ENCODE assay signal across 2 cellular contexts in the genomic region with DNA sequence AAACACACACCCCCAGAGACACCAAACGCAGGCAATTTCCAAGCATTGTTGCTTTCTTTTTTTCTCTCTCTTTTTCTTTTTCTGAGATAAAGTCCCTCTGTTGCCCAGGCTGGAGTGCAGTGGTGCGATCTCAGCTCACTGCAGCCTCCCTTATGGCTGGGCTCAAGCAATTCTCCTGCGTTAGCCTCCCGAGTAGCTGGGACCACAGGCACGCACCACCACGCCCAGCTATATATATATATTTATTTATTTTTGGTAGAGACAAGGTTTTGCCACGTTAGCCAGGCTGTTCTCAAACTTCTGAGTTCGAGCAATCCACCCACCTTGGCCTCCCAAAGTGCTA.
TF ChIP-seq lines count a peak whose summit lies in the region.

No MANE protein-coding gene starts in this region.

TF ChIP-seq in SK-N-SH, 30 proteins besides CTCF, POLR2A, EP300 and RAD21 (continued from another document):
- TF ChIP-seq, protein P1, sequence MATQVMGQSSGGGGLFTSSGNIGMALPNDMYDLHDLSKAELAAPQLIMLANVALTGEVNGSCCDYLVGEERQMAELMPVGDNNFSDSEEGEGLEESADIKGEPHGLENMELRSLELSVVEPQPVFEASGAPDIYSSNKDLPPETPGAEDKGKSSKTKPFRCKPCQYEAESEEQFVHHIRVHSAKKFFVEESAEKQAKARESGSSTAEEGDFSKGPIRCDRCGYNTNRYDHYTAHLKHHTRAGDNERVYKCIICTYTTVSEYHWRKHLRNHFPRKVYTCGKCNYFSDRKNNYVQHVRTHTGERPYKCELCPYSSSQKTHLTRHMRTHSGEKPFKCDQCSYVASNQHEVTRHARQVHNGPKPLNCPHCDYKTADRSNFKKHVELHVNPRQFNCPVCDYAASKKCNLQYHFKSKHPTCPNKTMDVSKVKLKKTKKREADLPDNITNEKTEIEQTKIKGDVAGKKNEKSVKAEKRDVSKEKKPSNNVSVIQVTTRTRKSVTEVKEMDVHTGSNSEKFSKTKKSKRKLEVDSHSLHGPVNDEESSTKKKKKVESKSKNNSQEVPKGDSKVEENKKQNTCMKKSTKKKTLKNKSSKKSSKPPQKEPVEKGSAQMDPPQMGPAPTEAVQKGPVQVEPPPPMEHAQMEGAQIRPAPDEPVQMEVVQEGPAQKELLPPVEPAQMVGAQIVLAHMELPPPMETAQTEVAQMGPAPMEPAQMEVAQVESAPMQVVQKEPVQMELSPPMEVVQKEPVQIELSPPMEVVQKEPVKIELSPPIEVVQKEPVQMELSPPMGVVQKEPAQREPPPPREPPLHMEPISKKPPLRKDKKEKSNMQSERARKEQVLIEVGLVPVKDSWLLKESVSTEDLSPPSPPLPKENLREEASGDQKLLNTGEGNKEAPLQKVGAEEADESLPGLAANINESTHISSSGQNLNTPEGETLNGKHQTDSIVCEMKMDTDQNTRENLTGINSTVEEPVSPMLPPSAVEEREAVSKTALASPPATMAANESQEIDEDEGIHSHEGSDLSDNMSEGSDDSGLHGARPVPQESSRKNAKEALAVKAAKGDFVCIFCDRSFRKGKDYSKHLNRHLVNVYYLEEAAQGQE (IDR thresholded peaks at IDR 0.05; ENCODE audit: low read depth, low read length) = no peak
- TF ChIP-seq, protein P2, sequence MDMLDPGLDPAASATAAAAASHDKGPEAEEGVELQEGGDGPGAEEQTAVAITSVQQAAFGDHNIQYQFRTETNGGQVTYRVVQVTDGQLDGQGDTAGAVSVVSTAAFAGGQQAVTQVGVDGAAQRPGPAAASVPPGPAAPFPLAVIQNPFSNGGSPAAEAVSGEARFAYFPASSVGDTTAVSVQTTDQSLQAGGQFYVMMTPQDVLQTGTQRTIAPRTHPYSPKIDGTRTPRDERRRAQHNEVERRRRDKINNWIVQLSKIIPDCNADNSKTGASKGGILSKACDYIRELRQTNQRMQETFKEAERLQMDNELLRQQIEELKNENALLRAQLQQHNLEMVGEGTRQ (IDR thresholded peaks at IDR 0.05; ENCODE audit: borderline replicate concordance, low read depth, low read length) = no peak
- TF ChIP-seq RFX5 (IDR thresholded peaks at IDR 0.05; ENCODE audit: low read length) = no peak
- no peak for TF ChIP-seq MEF2A (IDR thresholded peaks at IDR 0.05; ENCODE audit: borderline replicate concordance, low read depth)
- TF ChIP-seq NRF1 (IDR thresholded peaks at IDR 0.05; ENCODE audit: low read depth, low read length) = no peak

TF ChIP-seq in SK-N-SH treated with all-trans-retinoic acid at 6 μM for 48 hours, 23 proteins besides CTCF, POLR2A, EP300 and RAD21 (continued from another document):
- TF ChIP-seq ZFP3 (CRISPR knock-in tag; IDR thresholded peaks at IDR 0.05) = no peak
- TF ChIP-seq TCF4 (CRISPR knock-in tag; IDR thresholded peaks at IDR 0.05; ENCODE audit: borderline replicate concordance) = no peak
- no peak for TF ChIP-seq CSDC2 (CRISPR knock-in tag; IDR thresholded peaks at IDR 0.05)
